ENCODE assay signal across 16 cellular contexts in genomic region chr20:7371518-7372158, GRCh38.
DNase-seq lines count a peak whose midpoint lies in the region; ATAC-seq and TF ChIP-seq lines count a peak whose summit lies in the region.
"Had no signal": no experiment of that assay in that cellular context is flagged by ENCODE, and none has a peak within 500 bp of the region (broad histone marks: within the 10 kb centered on the region; RNA-seq: fewer than 3 reads in every experiment).

No MANE protein-coding gene starts in this region.

- no peak overlapping the region for H3K4me2 ChIP-seq in hepatocyte

- no peaks in the 10 kb centered on the region for H3K79me2 ChIP-seq in hepatocyte

- peak; percentile 2 for DNase-seq in AG09319 (ENCODE audit: extremely low read depth, low read depth)
- peak; percentile 10 for DNase-seq in adipocyte (ENCODE audit: low read depth)
- peak; percentile 36 for DNase-seq in fibroblast of gingiva (ENCODE audit: low read depth)
- DNase-seq in hepatocyte (ENCODE audit: low spot score): peak; percentile 30
- DNase-seq in islet precursor cell: no peak
- DNase-seq in MG63: no peak
- no peak for DNase-seq in C1 segment of cervical spinal cord (lab: John Stamatoyannopoulos, UW)
- DNase-seq: Kasumi-1, MM.1S, NCI-H1048, NCI-H187 treated with DMSO at 0.1 percent for 48 hours, NCI-H510A treated with DMSO at 0.1 percent for 48 hours, NCI-H748 treated with DMSO at 0.1 percent for 48 hours had no signal

- H3K4me1 ChIP-seq in adipocyte (ENCODE audit: control insufficient read depth, insufficient read depth, low read length): no peaks in the 10 kb centered on the region
- peaks cover 5% of the 10 kb centered on the region for H3K4me1 ChIP-seq in hepatocyte (ENCODE audit: insufficient read depth)
- H3K4me1 ChIP-seq: SJSA1 had no signal

- H3K36me3 ChIP-seq in adipocyte (ENCODE audit: control insufficient read depth, insufficient read depth, low read length, severe bottlenecking) (no peaks in the 10 kb centered on the region), hepatocyte (replicated peaks; ENCODE audit: insufficient read depth, low read depth) (no peaks in the 10 kb centered on the region), MG63 (no peaks in the 10 kb centered on the region)
- H3K36me3 ChIP-seq: SJSA1 had no signal

- peak overlapping the region; percentile 23 for H3K27ac ChIP-seq in hepatocyte
- H3K27ac ChIP-seq: SJSA1 had no signal

- H2AFZ ChIP-seq in hepatocyte: no peak overlapping the region

- 39% methylated on average over 3 of the region's 3 CpGs for whole genome bisulfite sequencing in hepatocyte (ENCODE audit: low lambda C conversion rate, missing lambda C conversion rate)

- H3K9me2 ChIP-seq in hepatocyte (replicated peaks; ENCODE audit: insufficient read depth): no peaks in the 10 kb centered on the region

- H3K4me3 ChIP-seq in adipocyte (ENCODE audit: low read length) (no peak overlapping the region), hepatocyte (no peak overlapping the region), MG63 (no peak overlapping the region)
- H3K4me3 ChIP-seq: SJSA1 had no signal

- H3K27me3 ChIP-seq in adipocyte (replicated peaks; ENCODE audit: control insufficient read depth, insufficient read depth, low read length) (no peaks in the 10 kb centered on the region), hepatocyte (no peaks in the 10 kb centered on the region), MG63 (no peaks in the 10 kb centered on the region)
- H3K27me3 ChIP-seq: SJSA1 had no signal

- ATAC-seq in HG03025 (IDR thresholded peaks at IDR 0.05; ENCODE audit: low FRiP score, unreplicated experiment): no peak
- ATAC-seq: Panc1 had no signal

- TF ChIP-seq CTCF in AG09319 (IDR thresholded peaks at IDR 0.05; ENCODE audit: low read depth, low read length) (no peak), hepatocyte (IDR thresholded peaks at IDR 0.05; ENCODE audit: poor library complexity) (no peak)

- H3K9me3 ChIP-seq in adipocyte (ENCODE audit: control insufficient read depth, low read length): no peaks in the 10 kb centered on the region
- H3K9me3 ChIP-seq in hepatocyte (ENCODE audit: low read depth): no peaks in the 10 kb centered on the region
- no peaks in the 10 kb centered on the region for H3K9me3 ChIP-seq in MG63
- H3K9me3 ChIP-seq: SJSA1 had no signal

- no peak overlapping the region for H3K9ac ChIP-seq in adipocyte (ENCODE audit: low read length)

- no peaks in the 10 kb centered on the region for H4K20me1 ChIP-seq in hepatocyte (ENCODE audit: insufficient read depth, poor library complexity, severe bottlenecking)

Comparison
In these comparisons a context has a peak if more than half of its experiments do, and no peak if none do; other contexts are left out.
1. DNase-seq: peak in AG09319 (single experiment), adipocyte (single experiment), fibroblast of gingiva (single experiment) and hepatocyte (single experiment); none in islet precursor cell (single experiment), MG63 (single experiment) and C1 segment of cervical spinal cord (0 of 14).